In genomic region chr7:19984231-19984632, GRCh38 we compare ENCODE assay signal across 18 cellular contexts.
A peak's percentile ranks its signal among the peaks of the same experiment; 100 is the strongest.
DNase-seq lines count a peak whose midpoint lies in the region; ATAC-seq, FAIRE-seq and TF ChIP-seq lines count a peak whose summit lies in the region.
"Had no signal": no experiment of that assay in that cellular context is flagged by ENCODE, and none has a peak within 500 bp of the region (broad histone marks: within the 10 kb centered on the region; RNA-seq: fewer than 3 reads in every experiment).

No MANE protein-coding gene starts in this region.

- H3K4ac ChIP-seq in H1 (replicated peaks; ENCODE audit: insufficient read length, low read depth, low read length), result no peak overlapping the region

- H3K36me3 Mint-ChIP-seq in nephron progenitor cell (ENCODE audit: low read depth) (no peaks in the 10 kb centered on the region), progenitor cell of endocrine pancreas (ENCODE audit: insufficient read depth) (no peaks in the 10 kb centered on the region)
- H3K36me3 Mint-ChIP-seq: CD14-positive monocyte; stimulated activated effector memory CD8-positive, alpha-beta T cell treated with anti-CD3 and anti-CD28 coated beads, Interleukin-12 subunit alpha, Interleukin-12 subunit beta, amount 100 ng/mL, for 72 hours had no signal

- no peak overlapping the region; a peak in 1 of 4 replicates for H3K4me2 ChIP-seq in H1 (ENCODE audit: insufficient read depth in 1 of 2, low read depth in 2 of 2, low read length in 2 of 2)

- H3K27me3 Mint-ChIP-seq in nephron progenitor cell (ENCODE audit: low read depth, poor library complexity) (no peaks in the 10 kb centered on the region), progenitor cell of endocrine pancreas (no peaks in the 10 kb centered on the region)

- H2BK12ac ChIP-seq in H1 (ENCODE audit: low read depth, low read length), result peak overlapping the region; percentile 64; the same call in 1 of the 2 replicates

- ATAC-seq in GM18868 (IDR thresholded peaks at IDR 0.05; ENCODE audit: unreplicated experiment), result peak; percentile 18

- WGBS in H1 (ENCODE audit: extremely low coverage in 1 of 2, insufficient coverage in 1 of 2, insufficient read length in 1 of 2, insufficient replicate concordance in 2 of 2, low coverage in 1 of 2, low lambda C conversion rate in 2 of 2, missing lambda C conversion rate in 1 of 2), 2 experiments, result 100% methylated on average over 2 of the region's 3 CpGs; no CpG with 5 or more reads in 1 of the 2 experiments

- H3K4me3 Mint-ChIP-seq in nephron progenitor cell, result no peak overlapping the region
- no peak overlapping the region for H3K4me3 Mint-ChIP-seq in progenitor cell of endocrine pancreas (ENCODE audit: low read depth)
- H3K4me3 Mint-ChIP-seq: CD14-positive monocyte; neural crest cell; stimulated activated effector memory CD8-positive, alpha-beta T cell treated with anti-CD3 and anti-CD28 coated beads, Interleukin-12 subunit alpha, Interleukin-12 subunit beta, amount 100 ng/mL, for 72 hours had no signal

- TF ChIP-seq EP300 in H1 (IDR thresholded peaks at IDR 0.05; ENCODE audit: borderline replicate concordance in 1 of 2, low read depth in 2 of 2, low read length in 2 of 2), result no peak

- H3K79me2 ChIP-seq in H1 (ENCODE audit: control insufficient read depth in 1 of 2, insufficient read depth in 2 of 2, low read length in 2 of 2), result no peaks in the 10 kb centered on the region

- H3K36me3 ChIP-seq in H1 (ENCODE audit: control insufficient read depth in 2 of 4, insufficient read depth in 4 of 4, low read length in 3 of 4), result peaks cover 0 to 11% (median 3%) of the 10 kb centered on the region in 4 experiments; a peak in 3 of 8 replicates
- H3K36me3 ChIP-seq: breast epithelium, upper lobe of left lung had no signal

- no peak overlapping the region for H3K9ac ChIP-seq in H1 (replicated peaks in 1 of 4; ENCODE audit: extremely low read depth in 1 of 4, low read depth in 3 of 4, low read length in 3 of 4)
- H3K9ac ChIP-seq: GM23248 had no signal

- H3K4me1 Mint-ChIP-seq in nephron progenitor cell, result no peaks in the 10 kb centered on the region
- H3K4me1 Mint-ChIP-seq in progenitor cell of endocrine pancreas (ENCODE audit: low read depth), result peaks cover 1% of the 10 kb centered on the region
- H3K4me1 Mint-ChIP-seq: CD14-positive monocyte; neural crest cell; stimulated activated effector memory CD8-positive, alpha-beta T cell treated with anti-CD3 and anti-CD28 coated beads, Interleukin-12 subunit alpha, Interleukin-12 subunit beta, amount 100 ng/mL, for 72 hours had no signal

- DNase-seq in GM12864 (ENCODE audit: low read depth) (no peak), NB4 (ENCODE audit: low read depth) (peak; percentile 19), H1 (ENCODE audit: low read depth in 1 of 2, low spot score in 2 of 2) (peak in 1 of 2 experiments; percentile 63), nephron progenitor cell (no peak), NCI-H2196 treated with DMSO at 0.1 percent for 48 hours (lab: John Stamatoyannopoulos, UW; ENCODE audit: unreplicated experiment) (no peak), progenitor cell of endocrine pancreas (ENCODE audit: low spot score, unreplicated experiment) (no peak)
- no peak for DNase-seq in central memory CD4-positive, alpha-beta T cell
- DNase-seq: effector CD4-positive, alpha-beta T cell; GM23248; NCI-H187 treated with DMSO at 0.1 percent for 48 hours; upper lobe of left lung had no signal

- H3K4me1 ChIP-seq in H1 (replicated peaks in 1 of 4; ENCODE audit: control insufficient read depth in 3 of 4, insufficient read depth in 4 of 4, low read length in 3 of 4), result peaks cover 0 to 8% (median 3%) of the 10 kb centered on the region in 4 experiments; a peak in 1 of 7 replicates
- H3K4me1 ChIP-seq: breast epithelium, upper lobe of left lung had no signal

- 0 out of 2 replicates have a peak overlapping the region, but pooled peaks have one; percentile 93 for H2BK15ac ChIP-seq in H1 (ENCODE audit: low read length)

- H3K27me3 ChIP-seq in H1 (replicated peaks in 1 of 4; ENCODE audit: control insufficient read depth in 3 of 4, extremely low read depth in 1 of 4, insufficient read depth in 3 of 4, low read length in 3 of 4), result no peaks in the 10 kb centered on the region
- H3K27me3 ChIP-seq: breast epithelium, upper lobe of left lung had no signal

- peaks cover 10% of the 10 kb centered on the region for H3K9me3 Mint-ChIP-seq in nephron progenitor cell
- peaks cover 16% of the 10 kb centered on the region for H3K9me3 Mint-ChIP-seq in progenitor cell of endocrine pancreas (ENCODE audit: low read depth)
- H3K9me3 Mint-ChIP-seq: CD14-positive monocyte, neural crest cell had no signal

- no peak overlapping the region for H3K23ac ChIP-seq in H1 (ENCODE audit: insufficient read length)

- H2BK120ac ChIP-seq in H1 (replicated peaks; ENCODE audit: low read depth, low read length), result no peak overlapping the region

- no peak overlapping the region for H4K91ac ChIP-seq in H1 (replicated peaks; ENCODE audit: insufficient read length, low read length)

- H3K18ac ChIP-seq in H1 (ENCODE audit: extremely low read depth, low read length), result 0 out of 2 replicates have a peak overlapping the region, but pooled peaks have one; percentile 1

- POLR2A ChIA-PET in H1 (lab: Charles Lee; ENCODE audit: partially characterized antibody), result interaction anchor here (0.8 to 2.3 kb wide), 6 partner anchors 15 to 346 kb away, joined by 3 to 7 read pairs (median 4); no protein-coding TSS in a partner anchor

- H4K20me1 ChIP-seq in H1 (replicated peaks in 1 of 2; ENCODE audit: control insufficient read depth in 1 of 2, insufficient read depth in 2 of 2, low read length in 2 of 2), result no peaks in the 10 kb centered on the region

- TF ChIP-seq CTCF in GM12864 (IDR thresholded peaks at IDR 0.05; ENCODE audit: low read depth, low read length, missing control alignments) (peak; percentile 29), NB4 (IDR thresholded peaks at IDR 0.05; ENCODE audit: low read depth, low read length) (no peak), H1 (IDR thresholded peaks at IDR 0.05; ENCODE audit: control extremely low read depth in 1 of 3, insufficient read depth in 1 of 3, low read depth in 1 of 3, low read length in 3 of 3) (peak; percentile 2 to 38 (median 31); a peak in 3 of 4 replicates), nephron progenitor cell (IDR thresholded peaks at IDR 0.05) (no peak), progenitor cell of endocrine pancreas (IDR thresholded peaks at IDR 0.05; ENCODE audit: unreplicated experiment) (no peak)

- no peak overlapping the region for H2AFZ ChIP-seq in H1 (ENCODE audit: low read length)
- H2AFZ ChIP-seq: GM23248 had no signal

- H2AK5ac ChIP-seq in H1 (ENCODE audit: low read depth, low read length), result no peak overlapping the region

- H3K27ac ChIP-seq in H1 (ENCODE audit: low read depth, low read length), result no peak overlapping the region
- H3K27ac ChIP-seq: breast epithelium, GM23248, upper lobe of left lung had no signal

- H3K4me3 ChIP-seq in GM12864 (ENCODE audit: low read depth, low read length) (no peak overlapping the region), NB4 (ENCODE audit: low read depth, low read length) (no peak overlapping the region), H1 (ENCODE audit: extremely low read depth in 1 of 4, insufficient read depth in 2 of 4, low read depth in 3 of 4, low read length in 4 of 4) (no peak overlapping the region)
- H3K4me3 ChIP-seq: breast epithelium, GM23248, lung, upper lobe of left lung had no signal

- TF ChIP-seq POLR2A in NB4 (IDR thresholded peaks at IDR 0.05; ENCODE audit: extremely low read depth, insufficient read length) (no peak), H1 (IDR thresholded peaks at IDR 0.05; ENCODE audit: control extremely low read depth in 1 of 2, low read depth in 2 of 2, low read length in 2 of 2) (peak in 1 of 2 experiments; percentile 49; a peak in 2 of 3 replicates)

- H3K14ac ChIP-seq in H1 (ENCODE audit: insufficient read length), result no peak overlapping the region

- no peak overlapping the region for H3K56ac ChIP-seq in H1 (replicated peaks; ENCODE audit: insufficient read length, low read depth, low read length)

- H3K27ac Mint-ChIP-seq in nephron progenitor cell, result no peak overlapping the region
- no peak overlapping the region for H3K27ac Mint-ChIP-seq in progenitor cell of endocrine pancreas
- H3K27ac Mint-ChIP-seq: stimulated activated effector memory CD8-positive, alpha-beta T cell treated with anti-CD3 and anti-CD28 coated beads, Interleukin-12 subunit alpha, Interleukin-12 subunit beta, amount 100 ng/mL, for 72 hours had no signal

- no peaks in the 10 kb centered on the region for H3K79me1 ChIP-seq in H1 (ENCODE audit: low read depth, low read length)

- no peak overlapping the region for H4K5ac ChIP-seq in H1 (ENCODE audit: insufficient read length, low read depth, low read length)

- TF ChIP-seq RAD21 in H1 (IDR thresholded peaks at IDR 0.05 in 1 of 2, conservative IDR thresholded peaks at IDR 0.05 in 1 of 2; ENCODE audit: low read depth in 2 of 2, low read length in 2 of 2), result peak; percentile 17 to 39; a peak in 2 of 4 replicates

- no peaks in the 10 kb centered on the region for H3K23me2 ChIP-seq in H1 (ENCODE audit: low read depth, low read length)

- no peak overlapping the region for H4K8ac ChIP-seq in H1 (ENCODE audit: extremely low read depth, insufficient read depth, low read length)

- no peak overlapping the region for H2BK20ac ChIP-seq in H1 (ENCODE audit: low read length)

- CTCF ChIA-PET in H1 (lab: Charles Lee; ENCODE audit: partially characterized antibody), result interaction anchor here (1.0 to 5.9 kb wide), 13 partner anchors 8 to 359 kb away, joined by 3 to 102 read pairs (median 4); no protein-coding TSS in a partner anchor

- no peak for FAIRE-seq in H1 (lab: Jason Lieb, UNC)
- FAIRE-seq: GM18507 had no signal

- peak overlapping the region; percentile 61; the same call in 1 of the 2 replicates for H2BK5ac ChIP-seq in H1 (ENCODE audit: low read depth, low read length)

- peaks cover 0 to 7% of the 10 kb centered on the region in 2 experiments; a peak in 2 of 4 replicates for H3K9me3 ChIP-seq in H1 (ENCODE audit: insufficient read depth in 2 of 2, low read depth in 1 of 2, low read length in 1 of 2)

TF ChIP-seq in H1, 55 proteins besides CTCF, POLR2A, EP300 and RAD21:
- TF ChIP-seq JUND (IDR thresholded peaks at IDR 0.05; ENCODE audit: low read length) (no peak), GTF2F1 (IDR thresholded peaks at IDR 0.05; ENCODE audit: borderline replicate concordance, low read depth, low read length) (no peak), TAF7 (optimal IDR thresholded peaks at IDR 0.05; ENCODE audit: borderline replicate concordance, low read depth, low read length) (peak; percentile 12), CBX8 (IDR thresholded peaks at IDR 0.05; ENCODE audit: borderline replicate concordance, low read depth, low read length) (no peak)
TF ChIP-seq in H1: peak in this region for 1.

Comparison
In these comparisons a context has a peak if more than half of its experiments do, and no peak if none do; other contexts are left out.
1. CTCF ChIP-seq: peak in GM12864 (single experiment) and H1 (3 of 3); none in NB4 (single experiment), nephron progenitor cell (single experiment) and progenitor cell of endocrine pancreas (single experiment).